ENCODE assay signal across 28 cellular contexts in genomic region chr11:128567130-128567529, GRCh38. TPM values are rescaled to one million over a fixed set of nuclear protein-coding genes. Genes with fewer than 3 reads are reported as not detected.
DNase-seq lines count a peak whose midpoint lies in the region; ATAC-seq, FAIRE-seq and TF ChIP-seq lines count a peak whose summit lies in the region.
"Had no signal": no experiment of that assay in that cellular context is flagged by ENCODE, and none has a peak within 500 bp of the region (broad histone marks: within the 10 kb centered on the region; RNA-seq: fewer than 3 reads in every experiment).

No MANE protein-coding gene starts in this region.

- H3K27ac Mint-ChIP-seq in CD4-positive, CD25-positive, alpha-beta regulatory T cell = peak overlapping the region; percentile 7 to 60 (median 13)
- peak overlapping the region; percentile 27 for H3K27ac Mint-ChIP-seq in central memory CD8-positive, alpha-beta T cell (ENCODE audit: low read depth)

- H3K4me3 ChIP-seq in BLaER1 (no peak overlapping the region), spleen (no peak overlapping the region)
- no peak overlapping the region for H3K4me3 ChIP-seq in CD4-positive, CD25-positive, alpha-beta regulatory T cell (ENCODE audit: low read depth, low read length)

- no peak for FAIRE-seq in HTR-8/SVneo (lab: Jason Lieb, UNC)
- FAIRE-seq: A204.1, GM12892, GM19239 had no signal

- 0 out of 2 replicates have a peak overlapping the region, but pooled peaks have one; percentile 3 for H3K9ac ChIP-seq in BLaER1
- H3K9ac ChIP-seq: KMS-11 had no signal

- no peaks in the 10 kb centered on the region for H3K27me3 Mint-ChIP-seq in CD4-positive, CD25-positive, alpha-beta regulatory T cell
- no peaks in the 10 kb centered on the region for H3K27me3 Mint-ChIP-seq in central memory CD8-positive, alpha-beta T cell

- peak overlapping the region; percentile 85 for H3K27ac ChIP-seq in BLaER1
- no peak overlapping the region for H3K27ac ChIP-seq in CD4-positive, CD25-positive, alpha-beta regulatory T cell (ENCODE audit: insufficient read depth, low read length, poor library complexity, severe bottlenecking)
- peak overlapping the region in 7 of 8 donors; percentile 9 to 79 (median 63) for H3K27ac ChIP-seq in spleen
- H3K27ac ChIP-seq in foreskin keratinocyte = no peak overlapping the region
- H3K27ac ChIP-seq: KMS-11 had no signal

- intact Hi-C loops in spleen (cut with DNase I; ENCODE audit: low total_unique reads) = no loop called here

- no peak for DNase-seq in CD4-positive, CD25-positive, alpha-beta regulatory T cell
- no peak for DNase-seq in central memory CD8-positive, alpha-beta T cell (ENCODE audit: low spot score in 2 of 2)
- DNase-seq in spleen (no peak), foreskin keratinocyte (no peak), HTR-8/SVneo (ENCODE audit: insufficient read length, low spot score) (no peak), NCI-H1436 (lab: John Stamatoyannopoulos, UW) (no peak)
- DNase-seq: C1 segment of cervical spinal cord; CD8-positive, alpha-beta memory T cell; DMS 273 treated with DMSO at 0.1 percent for 48 hours; DMS79; GF-D8; H7; NCI-H1048; NCI-H1417; NCI-H1694 treated with DMSO at 0.1 percent for 48 hours; NCI-H2081; NCI-H2171; NCI-H226; NCI-H510A; NCI-H69; RPMI8226; SHP77 had no signal

- no peak for ATAC-seq in CD4-positive, CD25-positive, alpha-beta regulatory T cell (ENCODE audit: low read depth in 2 of 2)
- no peak for ATAC-seq in central memory CD8-positive, alpha-beta T cell (replicated peaks; ENCODE audit: extremely low read depth, poor library complexity, severe bottlenecking)
- ATAC-seq in foreskin keratinocyte = no peak
- no peak for ATAC-seq in GM21529 (IDR thresholded peaks at IDR 0.05; ENCODE audit: unreplicated experiment)

- TF ChIP-seq POLR2A in spleen (IDR thresholded peaks at IDR 0.05) = no peak

- H3K36me3 ChIP-seq in BLaER1 (no peaks in the 10 kb centered on the region), spleen (no peaks in the 10 kb centered on the region)
- no peaks in the 10 kb centered on the region for H3K36me3 ChIP-seq in CD4-positive, CD25-positive, alpha-beta regulatory T cell (ENCODE audit: control insufficient read depth, insufficient read depth, low read length)

- H3K4me1 ChIP-seq in BLaER1 (peaks cover 100% of the 10 kb centered on the region), spleen (peaks cover 18 to 94% (median 65%) of the 10 kb centered on the region in 6 donors), foreskin keratinocyte (peaks cover 5% of the 10 kb centered on the region)
- H3K4me1 ChIP-seq in CD4-positive, CD25-positive, alpha-beta regulatory T cell (ENCODE audit: control insufficient read depth, insufficient read depth, low read length, poor library complexity, severe bottlenecking) = peaks cover 8% of the 10 kb centered on the region

- TF ChIP-seq CTCF in spleen (IDR thresholded peaks at IDR 0.05 in 8 of 11, conservative IDR thresholded peaks at IDR 0.05 in 3 of 11) (no peak), foreskin keratinocyte (conservative IDR thresholded peaks at IDR 0.05) (no peak)

- H3K27me3 ChIP-seq in BLaER1 = no peaks in the 10 kb centered on the region
- H3K27me3 ChIP-seq in CD4-positive, CD25-positive, alpha-beta regulatory T cell (ENCODE audit: control insufficient read depth, insufficient read depth, low read length) = no peaks in the 10 kb centered on the region
- no peaks in the 10 kb centered on the region for H3K27me3 ChIP-seq in spleen (replicated peaks in 1 of 7)
- peaks cover 3% of the 10 kb centered on the region for H3K27me3 ChIP-seq in foreskin keratinocyte

- no peaks in the 10 kb centered on the region for H3K36me3 Mint-ChIP-seq in CD4-positive, CD25-positive, alpha-beta regulatory T cell
- no peaks in the 10 kb centered on the region for H3K36me3 Mint-ChIP-seq in central memory CD8-positive, alpha-beta T cell (ENCODE audit: insufficient read depth)
- H3K36me3 Mint-ChIP-seq: CD8-positive, alpha-beta memory T cell had no signal

- no peaks in the 10 kb centered on the region for H3K9me3 ChIP-seq in BLaER1
- H3K9me3 ChIP-seq in CD4-positive, CD25-positive, alpha-beta regulatory T cell (ENCODE audit: control insufficient read depth in 2 of 2, low read length in 2 of 2) = no peaks in the 10 kb centered on the region
- H3K9me3 ChIP-seq in spleen = no peaks in the 10 kb centered on the region

- peak overlapping the region; percentile 77 for H3K4me2 ChIP-seq in BLaER1
- H3K4me2 ChIP-seq: KMS-11 had no signal

- no peaks in the 10 kb centered on the region for H3K9me3 Mint-ChIP-seq in CD4-positive, CD25-positive, alpha-beta regulatory T cell
- H3K9me3 Mint-ChIP-seq in central memory CD8-positive, alpha-beta T cell = no peaks in the 10 kb centered on the region
- H3K9me3 Mint-ChIP-seq: CD8-positive, alpha-beta memory T cell had no signal

- peaks cover 5 to 21% (median 11%) of the 10 kb centered on the region in 4 donors for H3K4me1 Mint-ChIP-seq in CD4-positive, CD25-positive, alpha-beta regulatory T cell
- no peaks in the 10 kb centered on the region for H3K4me1 Mint-ChIP-seq in central memory CD8-positive, alpha-beta T cell

- H4K20me1 ChIP-seq in BLaER1 = no peaks in the 10 kb centered on the region

- 59 to 91% (median 73%) methylated on average over 3 of the region's 3 CpGs for WGBS in spleen, 5 donors

- no peak overlapping the region for H3K4me3 Mint-ChIP-seq in CD4-positive, CD25-positive, alpha-beta regulatory T cell
- H3K4me3 Mint-ChIP-seq in central memory CD8-positive, alpha-beta T cell = no peak overlapping the region
- H3K4me3 Mint-ChIP-seq: CD8-positive, alpha-beta memory T cell had no signal

RNA-seq across cellular contexts. Expression of gene ETS1, which starts 20.2 kb away (rescaled TPM):
- 1,033 TPM for total RNA-seq in CD4-positive, CD25-positive, alpha-beta regulatory T cell
- polyA plus RNA-seq in CD4-positive, CD25-positive, alpha-beta regulatory T cell = 100 to 1,000 TPM; 489 to 636 (median 541) TPM
- 100 to 1,000 TPM; 328 to 455 (median 371) TPM for total RNA-seq in spleen
- 10 to 100 TPM; 58.1 to 95.2 (median 90.3) TPM for polyA plus RNA-seq in spleen
- total RNA-seq in foreskin keratinocyte = 125 and 134 TPM in 2 replicates
- 29.0 and 33.9 TPM in 2 replicates for polyA plus RNA-seq in foreskin keratinocyte

Comparison
In these comparisons a context has a peak if more than half of its experiments do, and no peak if none do; other contexts are left out.
1. H3K27ac ChIP-seq: peak in BLaER1 (single experiment) and spleen (7 of 8); none in CD4-positive, CD25-positive, alpha-beta regulatory T cell (single experiment) and foreskin keratinocyte (single experiment).